19 cellular contexts compared by ENCODE assay signal in the genomic region with DNA sequence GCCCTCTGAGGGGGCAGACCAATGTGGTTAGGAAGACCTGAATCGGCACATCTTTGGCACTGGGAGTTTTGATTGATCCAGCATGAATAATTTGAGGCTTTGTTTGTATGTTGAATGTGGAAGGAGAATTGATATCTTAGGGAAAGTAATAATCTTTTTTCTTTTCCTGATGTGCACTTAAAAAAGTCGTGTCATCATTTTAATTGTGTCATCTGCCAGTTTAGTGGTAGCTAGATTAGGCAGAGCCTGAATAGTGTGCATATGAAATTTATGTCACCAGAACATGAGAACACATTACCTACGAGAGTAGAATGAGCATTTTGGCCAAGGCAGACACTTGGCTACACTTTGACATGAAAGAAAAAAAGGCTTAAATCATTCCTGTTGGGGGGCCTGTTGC.
DNase-seq lines count a peak whose midpoint lies in the region; ATAC-seq, FAIRE-seq and TF ChIP-seq lines count a peak whose summit lies in the region.
"Had no signal": no experiment of that assay in that cellular context is flagged by ENCODE, and none has a peak within 500 bp of the region (broad histone marks: within the 10 kb centered on the region; RNA-seq: fewer than 3 reads in every experiment).

No MANE protein-coding gene starts in this region.

- H3K27me3 Mint-ChIP-seq in nephron progenitor cell (ENCODE audit: low read depth, poor library complexity), result no peaks in the 10 kb centered on the region
- H3K27me3 Mint-ChIP-seq: CD4-positive, alpha-beta T cell; IgD-negative memory B cell had no signal

- H3K27ac ChIP-seq in HepG2 (ENCODE audit: extremely low read length, insufficient read depth, low read length) (no peak overlapping the region), right lobe of liver (no peak overlapping the region), K562 (ENCODE audit: extremely low read depth, low read depth, low read length) (no peak overlapping the region), mesenchymal stem cell (ENCODE audit: low read length, poor library complexity, severe bottlenecking) (no peak overlapping the region)
- H3K27ac ChIP-seq: C4-2B, GM23248 had no signal

- H3K79me1 ChIP-seq in mesenchymal stem cell (replicated peaks; ENCODE audit: low read length, poor library complexity, severe bottlenecking), result no peaks in the 10 kb centered on the region

- no peak overlapping the region for H2BK5ac ChIP-seq in mesenchymal stem cell (ENCODE audit: low read depth, low read length, poor library complexity, severe bottlenecking)

- WGBS in HepG2 (ENCODE audit: low lambda C conversion rate), result 1% methylated on average over 3 of the region's 3 CpGs
- 60% methylated on average over 3 of the region's 3 CpGs for WGBS in right lobe of liver (ENCODE audit: insufficient coverage, low coverage, low lambda C conversion rate, missing lambda C conversion rate)
- 2% methylated on average over 3 of the region's 3 CpGs for WGBS in K562 (ENCODE audit: insufficient coverage, low coverage, missing lambda C conversion rate)
- 76% methylated on average over 3 of the region's 3 CpGs for WGBS in mesenchymal stem cell

- H3K27ac Mint-ChIP-seq in nephron progenitor cell, result peak overlapping the region; percentile 3
- H3K27ac Mint-ChIP-seq: CD4-positive, alpha-beta T cell; IgD-negative memory B cell had no signal

- H2AFZ ChIP-seq in HepG2 (ENCODE audit: low read length) (no peak overlapping the region), K562 (ENCODE audit: low read depth, low read length) (no peak overlapping the region), mesenchymal stem cell (ENCODE audit: low read depth, low read length) (no peak overlapping the region)
- H2AFZ ChIP-seq: GM23248 had no signal

- no peak overlapping the region for H3K14ac ChIP-seq in mesenchymal stem cell (ENCODE audit: low read length in 2 of 2)

- TF ChIP-seq POLR2A in HepG2 (IDR thresholded peaks at IDR 0.05; ENCODE audit: insufficient read depth in 1 of 2, low read depth in 2 of 2, low read length in 2 of 2), result no peak
- TF ChIP-seq POLR2A in right lobe of liver (IDR thresholded peaks at IDR 0.05), result no peak
- no peak for TF ChIP-seq POLR2A in K562 (conservative IDR thresholded peaks at IDR 0.05)

- no TSS peak for BruUV-seq in HepG2 (replicated peaks; lab: Mats Ljungman, UMichigan)
- BruUV-seq in K562 (replicated peaks; lab: Mats Ljungman, UMichigan), result no TSS peak

- H3K27me3 ChIP-seq in HepG2 (ENCODE audit: control insufficient read depth in 1 of 2, insufficient read depth in 2 of 2, low read length in 2 of 2) (peaks cover 0 to 4% of the 10 kb centered on the region in 2 experiments; a peak in 2 of 5 replicates), right lobe of liver (no peaks in the 10 kb centered on the region), K562 (ENCODE audit: control insufficient read depth in 2 of 2, insufficient read depth in 2 of 2, low read length in 2 of 2) (peaks cover 4 to 6% of the 10 kb centered on the region in 2 experiments; a peak in 2 of 5 replicates), mesenchymal stem cell (ENCODE audit: control insufficient read depth in 1 of 2, insufficient read depth in 1 of 2, low read length in 2 of 2) (peaks cover 0 to 5% of the 10 kb centered on the region in 2 experiments)

- CTCF ChIA-PET in HepG2 (lab: Yijun Ruan, JAX; ENCODE audit: low intra/inter-chr PET ratio, low total read pairs), result no interaction called here
- CTCF ChIA-PET in K562 (lab: Yijun Ruan, JAX; ENCODE audit: low intra/inter-chr PET ratio), result no interaction called here

- no peak overlapping the region for H3K4ac ChIP-seq in mesenchymal stem cell (ENCODE audit: low read depth in 1 of 2, low read length in 2 of 2)

- no peaks in the 10 kb centered on the region for H3K79me2 ChIP-seq in HepG2 (ENCODE audit: insufficient read depth, low read length)
- H3K79me2 ChIP-seq in K562 (ENCODE audit: control insufficient read depth, insufficient read depth, low read length), result no peaks in the 10 kb centered on the region

- H3K4me1 ChIP-seq in HepG2 (ENCODE audit: insufficient read depth, low read length) (no peaks in the 10 kb centered on the region), right lobe of liver (no peaks in the 10 kb centered on the region), K562 (replicated peaks in 1 of 2; ENCODE audit: control insufficient read depth in 2 of 2, insufficient read depth in 2 of 2, low read length in 2 of 2) (no peaks in the 10 kb centered on the region), mesenchymal stem cell (ENCODE audit: control insufficient read depth, insufficient read depth, low read depth, low read length) (no peaks in the 10 kb centered on the region)
- H3K4me1 ChIP-seq: Caco-2, HAP-1 had no signal

- H4K91ac ChIP-seq in mesenchymal stem cell (ENCODE audit: low read length), result no peak overlapping the region

- H3K4me2 ChIP-seq in HepG2 (ENCODE audit: low read depth, low read length), result no peak overlapping the region
- H3K4me2 ChIP-seq in K562 (ENCODE audit: insufficient read depth, low read length), result no peak overlapping the region
- no peak overlapping the region for H3K4me2 ChIP-seq in mesenchymal stem cell (ENCODE audit: low read length, poor library complexity, severe bottlenecking)

- H3K4me3 ChIP-seq in HepG2 (replicated peaks in 1 of 3; ENCODE audit: insufficient read depth in 1 of 3, low read depth in 2 of 3, low read length in 3 of 3) (no peak overlapping the region), right lobe of liver (no peak overlapping the region), K562 (no peak overlapping the region), mesenchymal stem cell (ENCODE audit: insufficient read depth in 1 of 2, low read depth in 1 of 2, low read length in 2 of 2) (no peak overlapping the region)
- H3K4me3 ChIP-seq: GM23248, HAP-1 had no signal

- H3K9me1 ChIP-seq in K562 (ENCODE audit: control insufficient read depth, insufficient read depth, low read length), result no peaks in the 10 kb centered on the region

- H3K9ac ChIP-seq in HepG2 (ENCODE audit: insufficient read depth, low read depth, low read length) (no peak overlapping the region), K562 (ENCODE audit: insufficient read depth in 1 of 2, low read depth in 2 of 2, low read length in 2 of 2) (no peak overlapping the region), mesenchymal stem cell (ENCODE audit: low read length) (no peak overlapping the region)
- H3K9ac ChIP-seq: GM23248 had no signal

- H3K36me3 ChIP-seq in HepG2 (replicated peaks in 1 of 2; ENCODE audit: control insufficient read depth in 1 of 2, insufficient read depth in 2 of 2, low read length in 2 of 2) (no peaks in the 10 kb centered on the region), right lobe of liver (no peaks in the 10 kb centered on the region), K562 (ENCODE audit: control insufficient read depth, insufficient read depth, low read length) (no peaks in the 10 kb centered on the region), mesenchymal stem cell (ENCODE audit: control insufficient read depth in 1 of 2, insufficient read depth in 2 of 2, low read depth in 1 of 2, low read length in 2 of 2) (no peaks in the 10 kb centered on the region)

- H2BK120ac ChIP-seq in mesenchymal stem cell (ENCODE audit: low read depth, low read length), result no peak overlapping the region

- intact Hi-C loops in HepG2 (cut with micrococcal nuclease; ENCODE audit: unreplicated experiment) (no loop called here), right lobe of liver (cut with DNase I) (no loop called here), K562 (cut with micrococcal nuclease) (no loop called here)

- in situ Hi-C loops in HepG2 (cut with HindIII; ENCODE audit: extremely low pct_ligation_motif_present, low pct_unique_long_range_greater_than_20kb), result no loop called here
- in situ Hi-C loops in K562 (cut with MboI), result no loop called here

- H3K4me3 Mint-ChIP-seq in nephron progenitor cell, result no peak overlapping the region
- H3K4me3 Mint-ChIP-seq: CD4-positive, alpha-beta T cell; IgD-negative memory B cell had no signal

- H3K9me3 Mint-ChIP-seq in nephron progenitor cell, result no peaks in the 10 kb centered on the region
- H3K9me3 Mint-ChIP-seq: CD4-positive, alpha-beta T cell; IgD-negative memory B cell had no signal

- TF ChIP-seq RAD21 in HepG2 (CRISPR knock-in tag; IDR thresholded peaks at IDR 0.05) (no peak), K562 (CRISPR knock-in tag; conservative IDR thresholded peaks at IDR 0.05 in 1 of 2, IDR thresholded peaks at IDR 0.05 in 1 of 2) (no peak)

- FAIRE-seq in HepG2 (lab: Jason Lieb, UNC) (no peak), K562 (lab: Jason Lieb, UNC) (no peak)
- FAIRE-seq: D721Med, GM12892, GM18507 had no signal

- no peak overlapping the region for H3K18ac ChIP-seq in mesenchymal stem cell (ENCODE audit: low read depth in 1 of 2, low read length in 2 of 2)

- H4K20me1 ChIP-seq in HepG2 (ENCODE audit: insufficient read depth, low read length) (no peaks in the 10 kb centered on the region), K562 (replicated peaks; ENCODE audit: control insufficient read depth, insufficient read depth, low read length) (no peaks in the 10 kb centered on the region)

- H4K8ac ChIP-seq in mesenchymal stem cell (ENCODE audit: low read length), result no peak overlapping the region

- ATAC-seq in HepG2 (no peak), right lobe of liver (no peak), K562 (no peak), HG03095 (IDR thresholded peaks at IDR 0.05; ENCODE audit: unreplicated experiment) (no peak)

- peaks cover 25% of the 10 kb centered on the region for H3K4me1 Mint-ChIP-seq in nephron progenitor cell
- H3K4me1 Mint-ChIP-seq: IgD-negative memory B cell had no signal

- H3K23ac ChIP-seq in mesenchymal stem cell (ENCODE audit: low read length in 2 of 2), result no peak overlapping the region

- H3K9me3 ChIP-seq in HepG2 (ENCODE audit: low read length) (no peaks in the 10 kb centered on the region), right lobe of liver (no peaks in the 10 kb centered on the region), K562 (replicated peaks; ENCODE audit: control insufficient read depth, insufficient read depth, low read depth, low read length) (no peaks in the 10 kb centered on the region), mesenchymal stem cell (ENCODE audit: control insufficient read depth, low read length) (peaks cover 5% of the 10 kb centered on the region)
- H3K9me3 ChIP-seq: Caco-2, HAP-1 had no signal

- H2AK5ac ChIP-seq in mesenchymal stem cell (ENCODE audit: low read length, severe bottlenecking), result no peak overlapping the region

- TF ChIP-seq CTCF in HepG2 (CRISPR knock-in tag; IDR thresholded peaks at IDR 0.05), result no peak
- no peak for TF ChIP-seq CTCF in right lobe of liver (IDR thresholded peaks at IDR 0.05)
- TF ChIP-seq CTCF in K562 (IDR thresholded peaks at IDR 0.05 in 2 of 3, conservative IDR thresholded peaks at IDR 0.05 in 1 of 3; ENCODE audit: insufficient read depth in 2 of 3, low read depth in 1 of 3, low read length in 3 of 3), result no peak
- TF ChIP-seq CTCF in nephron progenitor cell (IDR thresholded peaks at IDR 0.05), result no peak

- DNase-seq in HepG2 (ENCODE audit: low spot score) (no peak), right lobe of liver (no peak), K562 (ENCODE audit: extremely low read depth in 1 of 4, low spot score in 3 of 4) (no peak), nephron progenitor cell (no peak), mesenchymal stem cell (no peak)
- no peak for DNase-seq in stimulated activated CD8-positive, alpha-beta memory T cell treated with anti-CD3 and anti-CD28 coated beads, Interleukin-4, amount 100 ng/mL, for 48 hours
- DNase-seq: ACHN; AML-193; Caco-2; CD4-positive, alpha-beta T cell; GDM1; GM23248 had no signal

- H2BK15ac ChIP-seq in mesenchymal stem cell (ENCODE audit: low read depth, poor library complexity, severe bottlenecking), result no peak overlapping the region

- POLR2A ChIA-PET in HepG2 (lab: Yijun Ruan, JAX), result no interaction called here
- POLR2A ChIA-PET in K562 (lab: Yijun Ruan, JAX), result interaction anchor here (1.3 kb wide), 1 partner anchor 46 kb away, joined by 4 read pairs; no protein-coding TSS in a partner anchor

- TF ChIP-seq EP300 in HepG2 (IDR thresholded peaks at IDR 0.05; ENCODE audit: low read depth in 2 of 2, low read length in 2 of 2), result no peak
- TF ChIP-seq EP300 in HepG2 (CRISPR knock-in tag; IDR thresholded peaks at IDR 0.05; ENCODE audit: borderline replicate concordance), result no peak
- no peak for TF ChIP-seq EP300 in K562 (IDR thresholded peaks at IDR 0.05; ENCODE audit: low read length)

- H3K36me3 Mint-ChIP-seq in nephron progenitor cell (ENCODE audit: low read depth), result peaks cover 39% of the 10 kb centered on the region

- no peak overlapping the region for H2BK12ac ChIP-seq in mesenchymal stem cell (ENCODE audit: low read length in 2 of 2)

Comparison
In these comparisons a context has a peak if more than half of its experiments do, and no peak if none do; other contexts are left out.
1. Of the 241 proteins assayed by ChIP-seq in both HepG2 and K562: peak only in HepG2: none; only in K562: MAFG; in both: MAFF and MAFK; in neither: 238.